ENCODE assay signal across 12 cellular contexts in the genomic region with DNA sequence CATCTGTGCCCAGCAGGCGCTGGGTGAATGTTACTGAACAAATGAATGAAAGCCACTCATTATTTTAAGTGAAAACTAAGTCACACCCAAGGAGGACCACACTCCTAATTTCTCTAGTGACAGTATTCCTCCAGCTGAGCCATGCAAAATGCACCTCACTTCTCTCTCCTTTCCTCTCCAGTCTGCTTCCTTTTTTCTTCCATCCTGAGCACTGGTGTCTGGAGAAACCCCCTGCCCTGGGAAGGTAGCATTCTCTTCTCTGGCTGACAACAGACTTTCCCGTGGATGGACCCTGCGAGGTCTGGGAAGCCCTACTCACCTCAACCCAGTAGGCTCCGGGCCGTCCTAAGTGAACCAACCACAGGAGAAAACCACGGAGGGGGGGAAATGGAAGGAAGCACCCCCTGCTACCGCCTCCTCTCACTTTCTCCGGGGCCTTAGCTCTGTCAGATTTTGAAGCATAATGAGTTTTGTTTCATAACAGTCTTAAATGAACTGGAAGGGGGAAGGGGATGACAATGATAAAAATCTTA. TPM values are rescaled to one million over a fixed set of nuclear protein-coding genes. Genes with fewer than 3 reads are reported as not detected.
A peak's percentile ranks its signal among the peaks of the same experiment; 100 is the strongest.
DNase-seq lines count a peak whose midpoint lies in the region; FAIRE-seq and TF ChIP-seq lines count a peak whose summit lies in the region.
"Had no signal": no experiment of that assay in that cellular context is flagged by ENCODE, and none has a peak within 500 bp of the region (broad histone marks: within the 10 kb centered on the region; RNA-seq: fewer than 3 reads in every experiment).

No MANE protein-coding gene starts in this region.

- H3K36me3 Mint-ChIP-seq in endothelial cell (ENCODE audit: low read depth, unreplicated experiment) = peaks cover 12% of the 10 kb centered on the region

- H3K4me3 Mint-ChIP-seq in endothelial cell (ENCODE audit: unreplicated experiment) = no peak overlapping the region

- no peaks in the 10 kb centered on the region for H3K27me3 ChIP-seq in OCI-LY3 (ENCODE audit: low read depth, low read length)
- H3K27me3 ChIP-seq in osteoblast (ENCODE audit: insufficient read depth, low read length) = no peaks in the 10 kb centered on the region
- H3K27me3 ChIP-seq: ascending aorta had no signal

- no peak overlapping the region for H2AFZ ChIP-seq in OCI-LY3 (ENCODE audit: low read depth, low read length)
- peak overlapping the region; percentile 83 for H2AFZ ChIP-seq in osteoblast (ENCODE audit: low read length)

- peak overlapping the region; percentile 56 for H3K9ac ChIP-seq in OCI-LY3 (ENCODE audit: low read length)

- peaks cover 4% of the 10 kb centered on the region for H3K9me3 Mint-ChIP-seq in endothelial cell (ENCODE audit: unreplicated experiment)

- H3K27ac ChIP-seq in OCI-LY3 (ENCODE audit: low read length) (peak overlapping the region; percentile 89), osteoblast (ENCODE audit: low read depth, low read length) (peak overlapping the region; percentile 36)
- H3K27ac ChIP-seq: thoracic aorta had no signal

- TF ChIP-seq CTCF in OCI-LY3 (IDR thresholded peaks at IDR 0.05; ENCODE audit: low read depth, low read length) (no peak), endothelial cell (IDR thresholded peaks at IDR 0.05; ENCODE audit: unreplicated experiment) (no peak), osteoblast (IDR thresholded peaks at IDR 0.05; ENCODE audit: extremely low read depth, low read depth, low read length) (no peak)

- FAIRE-seq in GM12891 (lab: Jason Lieb, UNC) = peak; percentile 31
- FAIRE-seq in GM12892 (lab: Jason Lieb, UNC) = no peak
- FAIRE-seq: islet of Langerhans had no signal

- peaks cover 58% of the 10 kb centered on the region for H3K79me2 ChIP-seq in OCI-LY3 (ENCODE audit: low read length)
- peaks cover 42% of the 10 kb centered on the region for H3K79me2 ChIP-seq in osteoblast (ENCODE audit: insufficient read depth, low read length)

- DNase-seq in GM12891 (ENCODE audit: insufficient read length, low spot score) = no peak
- DNase-seq in endothelial cell (ENCODE audit: low spot score) = no peak
- DNase-seq in osteoblast (ENCODE audit: insufficient read length, low spot score, missing footprints) = no peak
- DNase-seq in epidermal melanocyte (ENCODE audit: insufficient read length, low spot score) = no peak
- DNase-seq in GM12892 (ENCODE audit: insufficient read length) = no peak
- no peak for DNase-seq in DMS114 treated with DMSO at 0.1 percent for 48 hours (lab: John Stamatoyannopoulos, UW; ENCODE audit: unreplicated experiment)
- DNase-seq: NCI-H446, SHP77 had no signal

- peak overlapping the region; percentile 48 for H3K27ac Mint-ChIP-seq in endothelial cell (ENCODE audit: unreplicated experiment)

- H3K4me3 ChIP-seq in OCI-LY3 (ENCODE audit: low read length) (peak overlapping the region; percentile 52), osteoblast (ENCODE audit: insufficient read depth, low read length) (no peak overlapping the region)
- H3K4me3 ChIP-seq: ascending aorta, thoracic aorta had no signal

- peaks cover 15% of the 10 kb centered on the region for H3K4me1 Mint-ChIP-seq in endothelial cell (ENCODE audit: unreplicated experiment)

- H3K36me3 ChIP-seq in OCI-LY3 (replicated peaks; ENCODE audit: low read depth, low read length) = peaks cover 33% of the 10 kb centered on the region
- H3K36me3 ChIP-seq in osteoblast (ENCODE audit: insufficient read depth, low read length) = no peaks in the 10 kb centered on the region
- H3K36me3 ChIP-seq: thoracic aorta had no signal

- H4K20me1 ChIP-seq in OCI-LY3 (ENCODE audit: insufficient read depth, low read length) = peaks cover 14% of the 10 kb centered on the region; the same call in 1 of the 2 replicates
- H4K20me1 ChIP-seq in osteoblast (ENCODE audit: insufficient read depth, low read length) = no peaks in the 10 kb centered on the region

- TF ChIP-seq POLR2A in GM12891 (IDR thresholded peaks at IDR 0.05; ENCODE audit: low read depth, low read length) (no peak), GM12892 (IDR thresholded peaks at IDR 0.05; ENCODE audit: low read depth, low read length) (no peak)

- H3K4me2 ChIP-seq in OCI-LY3 (ENCODE audit: low read length) = peak overlapping the region; percentile 76
- H3K4me2 ChIP-seq in osteoblast (ENCODE audit: insufficient read depth, low read length) = peak overlapping the region; percentile 36

- peaks cover 6% of the 10 kb centered on the region for H3K27me3 Mint-ChIP-seq in endothelial cell (ENCODE audit: unreplicated experiment)

- H3K4me1 ChIP-seq in OCI-LY3 (ENCODE audit: low read length) = peaks cover 60% of the 10 kb centered on the region
- peaks cover 14% of the 10 kb centered on the region for H3K4me1 ChIP-seq in osteoblast (ENCODE audit: insufficient read depth, low read length)
- H3K4me1 ChIP-seq: ascending aorta had no signal

- peaks cover 12% of the 10 kb centered on the region for H3K9me3 ChIP-seq in OCI-LY3 (ENCODE audit: insufficient read depth, low read length)
- peaks cover 2% of the 10 kb centered on the region for H3K9me3 ChIP-seq in osteoblast (ENCODE audit: low read depth, low read length)

TF ChIP-seq in GM12891, 5 proteins besides CTCF, POLR2A, EP300 and RAD21:
- TF ChIP-seq SPI1 (IDR thresholded peaks at IDR 0.05; ENCODE audit: low read depth, low read length) (no peak), PAX5 (IDR thresholded peaks at IDR 0.05; ENCODE audit: insufficient read depth, low read length, severe bottlenecking) (no peak), TAF1 (IDR thresholded peaks at IDR 0.05; ENCODE audit: low read depth, low read length) (no peak), POLR2AphosphoS5 (IDR thresholded peaks at IDR 0.05; ENCODE audit: low read depth, low read length) (no peak), POU2F2 (IDR thresholded peaks at IDR 0.05; ENCODE audit: low read depth, low read length) (no peak)

RNA-seq across cellular contexts. Expression of gene TRERF1, which starts 22.6 kb away (rescaled TPM):
- polyA plus RNA-seq in GM12891 (2012; ENCODE audit: low read depth, missing spikeins) = 3.5 TPM
- total RNA-seq in endothelial cell (ENCODE audit: unreplicated experiment) = 8.7 TPM
- 3.8 and 4.7 TPM in 2 replicates for total RNA-seq in osteoblast
- polyA plus RNA-seq in GM12892 (2012; ENCODE audit: missing spikeins) = 7.1 TPM
